1 cellular context compared by ENCODE assay signal in the genomic region with DNA sequence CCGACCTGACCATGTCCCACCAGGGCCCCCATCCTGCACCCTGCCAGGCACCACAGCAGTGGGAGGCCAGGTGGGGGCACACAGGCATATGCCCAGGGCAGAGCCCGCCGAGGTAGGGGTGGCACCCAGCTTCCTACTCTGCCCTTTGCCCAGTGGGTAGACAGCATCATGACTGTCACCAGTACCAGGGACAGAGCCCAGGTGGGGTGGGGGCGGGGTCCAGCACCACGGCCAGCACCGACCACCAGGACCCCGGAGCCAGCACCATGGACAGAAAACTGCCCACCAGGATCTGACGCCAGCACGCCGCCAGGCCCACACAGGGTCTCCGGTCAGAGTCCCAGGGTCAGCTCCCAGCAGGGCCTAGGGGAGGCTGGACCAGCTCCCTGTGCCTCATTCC.
A peak's percentile ranks its signal among the peaks of the same experiment; 100 is the strongest.
TF ChIP-seq lines count a peak whose summit lies in the region.

No MANE protein-coding gene starts in this region.

TF ChIP-seq in HepG2, 621 proteins besides CTCF, POLR2A, EP300 and RAD21 (continued from another document and continues in another):
- TF ChIP-seq, protein P1, sequence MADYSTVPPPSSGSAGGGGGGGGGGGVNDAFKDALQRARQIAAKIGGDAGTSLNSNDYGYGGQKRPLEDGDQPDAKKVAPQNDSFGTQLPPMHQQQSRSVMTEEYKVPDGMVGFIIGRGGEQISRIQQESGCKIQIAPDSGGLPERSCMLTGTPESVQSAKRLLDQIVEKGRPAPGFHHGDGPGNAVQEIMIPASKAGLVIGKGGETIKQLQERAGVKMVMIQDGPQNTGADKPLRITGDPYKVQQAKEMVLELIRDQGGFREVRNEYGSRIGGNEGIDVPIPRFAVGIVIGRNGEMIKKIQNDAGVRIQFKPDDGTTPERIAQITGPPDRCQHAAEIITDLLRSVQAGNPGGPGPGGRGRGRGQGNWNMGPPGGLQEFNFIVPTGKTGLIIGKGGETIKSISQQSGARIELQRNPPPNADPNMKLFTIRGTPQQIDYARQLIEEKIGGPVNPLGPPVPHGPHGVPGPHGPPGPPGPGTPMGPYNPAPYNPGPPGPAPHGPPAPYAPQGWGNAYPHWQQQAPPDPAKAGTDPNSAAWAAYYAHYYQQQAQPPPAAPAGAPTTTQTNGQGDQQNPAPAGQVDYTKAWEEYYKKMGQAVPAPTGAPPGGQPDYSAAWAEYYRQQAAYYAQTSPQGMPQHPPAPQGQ (CRISPR knock-in tag; IDR thresholded peaks at IDR 0.05; ENCODE audit: borderline replicate concordance) = no peak
- TF ChIP-seq RXRA (CRISPR knock-in tag; IDR thresholded peaks at IDR 0.05) = peak; percentile 35; the same call in 1 of the 2 replicates
- TF ChIP-seq, protein P2, sequence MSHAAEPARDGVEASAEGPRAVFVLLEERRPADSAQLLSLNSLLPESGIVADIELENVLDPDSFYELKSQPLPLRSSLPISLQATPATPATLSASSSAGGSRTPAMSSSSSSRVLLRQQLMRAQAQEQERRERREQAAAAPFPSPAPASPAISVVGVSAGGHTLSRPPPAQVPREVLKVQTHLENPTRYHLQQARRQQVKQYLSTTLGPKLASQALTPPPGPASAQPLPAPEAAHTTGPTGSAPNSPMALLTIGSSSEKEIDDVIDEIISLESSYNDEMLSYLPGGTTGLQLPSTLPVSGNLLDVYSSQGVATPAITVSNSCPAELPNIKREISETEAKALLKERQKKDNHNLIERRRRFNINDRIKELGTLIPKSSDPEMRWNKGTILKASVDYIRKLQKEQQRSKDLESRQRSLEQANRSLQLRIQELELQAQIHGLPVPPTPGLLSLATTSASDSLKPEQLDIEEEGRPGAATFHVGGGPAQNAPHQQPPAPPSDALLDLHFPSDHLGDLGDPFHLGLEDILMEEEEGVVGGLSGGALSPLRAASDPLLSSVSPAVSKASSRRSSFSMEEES (CRISPR knock-in tag; IDR thresholded peaks at IDR 0.05) = 0 out of 2 replicates have a peak, but pooled peaks have one; percentile 23
- TF ChIP-seq ZFYVE20 (CRISPR knock-in tag; IDR thresholded peaks at IDR 0.05; ENCODE audit: borderline replicate concordance, low read depth) = peak; percentile 55; the same call in 1 of the 2 replicates
- TF ChIP-seq SKI (IDR thresholded peaks at IDR 0.05; ENCODE audit: partially characterized antibody) = no peak
- TF ChIP-seq, protein P3, sequence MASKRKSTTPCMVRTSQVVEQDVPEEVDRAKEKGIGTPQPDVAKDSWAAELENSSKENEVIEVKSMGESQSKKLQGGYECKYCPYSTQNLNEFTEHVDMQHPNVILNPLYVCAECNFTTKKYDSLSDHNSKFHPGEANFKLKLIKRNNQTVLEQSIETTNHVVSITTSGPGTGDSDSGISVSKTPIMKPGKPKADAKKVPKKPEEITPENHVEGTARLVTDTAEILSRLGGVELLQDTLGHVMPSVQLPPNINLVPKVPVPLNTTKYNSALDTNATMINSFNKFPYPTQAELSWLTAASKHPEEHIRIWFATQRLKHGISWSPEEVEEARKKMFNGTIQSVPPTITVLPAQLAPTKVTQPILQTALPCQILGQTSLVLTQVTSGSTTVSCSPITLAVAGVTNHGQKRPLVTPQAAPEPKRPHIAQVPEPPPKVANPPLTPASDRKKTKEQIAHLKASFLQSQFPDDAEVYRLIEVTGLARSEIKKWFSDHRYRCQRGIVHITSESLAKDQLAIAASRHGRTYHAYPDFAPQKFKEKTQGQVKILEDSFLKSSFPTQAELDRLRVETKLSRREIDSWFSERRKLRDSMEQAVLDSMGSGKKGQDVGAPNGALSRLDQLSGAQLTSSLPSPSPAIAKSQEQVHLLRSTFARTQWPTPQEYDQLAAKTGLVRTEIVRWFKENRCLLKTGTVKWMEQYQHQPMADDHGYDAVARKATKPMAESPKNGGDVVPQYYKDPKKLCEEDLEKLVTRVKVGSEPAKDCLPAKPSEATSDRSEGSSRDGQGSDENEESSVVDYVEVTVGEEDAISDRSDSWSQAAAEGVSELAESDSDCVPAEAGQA (IDR thresholded peaks at IDR 0.05; ENCODE audit: low read depth) = no peak
- TF ChIP-seq, protein P3 (CRISPR knock-in tag; IDR thresholded peaks at IDR 0.05; ENCODE audit: borderline replicate concordance) = 0 out of 2 replicates have a peak, but pooled peaks have one; percentile 50
- TF ChIP-seq ZNF510 (CRISPR knock-in tag; IDR thresholded peaks at IDR 0.05; ENCODE audit: low read depth) = no peak
- TF ChIP-seq ZNF652 (CRISPR knock-in tag; IDR thresholded peaks at IDR 0.05; ENCODE audit: borderline replicate concordance, low read depth) = no peak
- no peak for TF ChIP-seq HOXA7 (CRISPR knock-in tag; IDR thresholded peaks at IDR 0.05)
- no peak for TF ChIP-seq SUZ12 (IDR thresholded peaks at IDR 0.05; ENCODE audit: low read depth, low read length)
- TF ChIP-seq CENPX (CRISPR knock-in tag; IDR thresholded peaks at IDR 0.05) = no peak
- TF ChIP-seq DR1 (CRISPR knock-in tag; IDR thresholded peaks at IDR 0.05) = peak; percentile 44; the same call in 1 of the 2 replicates
- no peak for TF ChIP-seq TMF1 (CRISPR knock-in tag; IDR thresholded peaks at IDR 0.05; ENCODE audit: low read depth)
- TF ChIP-seq GABPA (IDR thresholded peaks at IDR 0.05; ENCODE audit: low read depth, low read length) = no peak
- no peak for TF ChIP-seq GABPA (CRISPR knock-in tag; IDR thresholded peaks at IDR 0.05; ENCODE audit: low read depth)
- TF ChIP-seq CEBPG (CRISPR knock-in tag; IDR thresholded peaks at IDR 0.05) = no peak
- TF ChIP-seq BORCS8-MEF2B (CRISPR knock-in tag; IDR thresholded peaks at IDR 0.05) = peak; percentile 78
- TF ChIP-seq ZNF317 (CRISPR knock-in tag; IDR thresholded peaks at IDR 0.05) = peak; percentile 84
- TF ChIP-seq, protein P4, sequence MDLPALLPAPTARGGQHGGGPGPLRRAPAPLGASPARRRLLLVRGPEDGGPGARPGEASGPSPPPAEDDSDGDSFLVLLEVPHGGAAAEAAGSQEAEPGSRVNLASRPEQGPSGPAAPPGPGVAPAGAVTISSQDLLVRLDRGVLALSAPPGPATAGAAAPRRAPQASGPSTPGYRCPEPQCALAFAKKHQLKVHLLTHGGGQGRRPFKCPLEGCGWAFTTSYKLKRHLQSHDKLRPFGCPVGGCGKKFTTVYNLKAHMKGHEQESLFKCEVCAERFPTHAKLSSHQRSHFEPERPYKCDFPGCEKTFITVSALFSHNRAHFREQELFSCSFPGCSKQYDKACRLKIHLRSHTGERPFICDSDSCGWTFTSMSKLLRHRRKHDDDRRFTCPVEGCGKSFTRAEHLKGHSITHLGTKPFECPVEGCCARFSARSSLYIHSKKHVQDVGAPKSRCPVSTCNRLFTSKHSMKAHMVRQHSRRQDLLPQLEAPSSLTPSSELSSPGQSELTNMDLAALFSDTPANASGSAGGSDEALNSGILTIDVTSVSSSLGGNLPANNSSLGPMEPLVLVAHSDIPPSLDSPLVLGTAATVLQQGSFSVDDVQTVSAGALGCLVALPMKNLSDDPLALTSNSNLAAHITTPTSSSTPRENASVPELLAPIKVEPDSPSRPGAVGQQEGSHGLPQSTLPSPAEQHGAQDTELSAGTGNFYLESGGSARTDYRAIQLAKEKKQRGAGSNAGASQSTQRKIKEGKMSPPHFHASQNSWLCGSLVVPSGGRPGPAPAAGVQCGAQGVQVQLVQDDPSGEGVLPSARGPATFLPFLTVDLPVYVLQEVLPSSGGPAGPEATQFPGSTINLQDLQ (CRISPR knock-in tag; IDR thresholded peaks at IDR 0.05) = peak; percentile 58; the same call in 1 of the 2 replicates
- TF ChIP-seq, protein P5, sequence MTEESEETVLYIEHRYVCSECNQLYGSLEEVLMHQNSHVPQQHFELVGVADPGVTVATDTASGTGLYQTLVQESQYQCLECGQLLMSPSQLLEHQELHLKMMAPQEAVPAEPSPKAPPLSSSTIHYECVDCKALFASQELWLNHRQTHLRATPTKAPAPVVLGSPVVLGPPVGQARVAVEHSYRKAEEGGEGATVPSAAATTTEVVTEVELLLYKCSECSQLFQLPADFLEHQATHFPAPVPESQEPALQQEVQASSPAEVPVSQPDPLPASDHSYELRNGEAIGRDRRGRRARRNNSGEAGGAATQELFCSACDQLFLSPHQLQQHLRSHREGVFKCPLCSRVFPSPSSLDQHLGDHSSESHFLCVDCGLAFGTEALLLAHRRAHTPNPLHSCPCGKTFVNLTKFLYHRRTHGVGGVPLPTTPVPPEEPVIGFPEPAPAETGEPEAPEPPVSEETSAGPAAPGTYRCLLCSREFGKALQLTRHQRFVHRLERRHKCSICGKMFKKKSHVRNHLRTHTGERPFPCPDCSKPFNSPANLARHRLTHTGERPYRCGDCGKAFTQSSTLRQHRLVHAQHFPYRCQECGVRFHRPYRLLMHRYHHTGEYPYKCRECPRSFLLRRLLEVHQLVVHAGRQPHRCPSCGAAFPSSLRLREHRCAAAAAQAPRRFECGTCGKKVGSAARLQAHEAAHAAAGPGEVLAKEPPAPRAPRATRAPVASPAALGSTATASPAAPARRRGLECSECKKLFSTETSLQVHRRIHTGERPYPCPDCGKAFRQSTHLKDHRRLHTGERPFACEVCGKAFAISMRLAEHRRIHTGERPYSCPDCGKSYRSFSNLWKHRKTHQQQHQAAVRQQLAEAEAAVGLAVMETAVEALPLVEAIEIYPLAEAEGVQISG (CRISPR knock-in tag; IDR thresholded peaks at IDR 0.05) = 0 out of 2 replicates have a peak, but pooled peaks have one; percentile 29
- peak; percentile 88 for TF ChIP-seq SALL1 (CRISPR knock-in tag; IDR thresholded peaks at IDR 0.05)
- no peak for TF ChIP-seq KDM4B (CRISPR knock-in tag; IDR thresholded peaks at IDR 0.05)
- peak; percentile 90; the same call in 1 of the 2 replicates for TF ChIP-seq ZNF256 (CRISPR knock-in tag; conservative IDR thresholded peaks at IDR 0.05)
- TF ChIP-seq SIN3A (IDR thresholded peaks at IDR 0.05; ENCODE audit: borderline replicate concordance, low read depth, low read length) = peak; percentile 90
- 0 out of 2 replicates have a peak, but pooled peaks have one; percentile 58 for TF ChIP-seq ZNF44 (CRISPR knock-in tag; IDR thresholded peaks at IDR 0.05)
- peak; percentile 63; the same call in 1 of the 2 replicates for TF ChIP-seq FOXK1 (CRISPR knock-in tag; IDR thresholded peaks at IDR 0.05; ENCODE audit: borderline replicate concordance, low read depth)
- TF ChIP-seq ZNF558 (CRISPR knock-in tag; IDR thresholded peaks at IDR 0.05; ENCODE audit: borderline replicate concordance) = peak; percentile 47; the same call in 1 of the 2 replicates
- TF ChIP-seq ZNF761 (CRISPR knock-in tag; conservative IDR thresholded peaks at IDR 0.05) = no peak
- no peak for TF ChIP-seq ZNF292 (CRISPR knock-in tag; IDR thresholded peaks at IDR 0.05; ENCODE audit: borderline replicate concordance, low read depth)
- TF ChIP-seq KAT7 (CRISPR knock-in tag; IDR thresholded peaks at IDR 0.05; ENCODE audit: borderline replicate concordance) = no peak
- TF ChIP-seq, protein P6, sequence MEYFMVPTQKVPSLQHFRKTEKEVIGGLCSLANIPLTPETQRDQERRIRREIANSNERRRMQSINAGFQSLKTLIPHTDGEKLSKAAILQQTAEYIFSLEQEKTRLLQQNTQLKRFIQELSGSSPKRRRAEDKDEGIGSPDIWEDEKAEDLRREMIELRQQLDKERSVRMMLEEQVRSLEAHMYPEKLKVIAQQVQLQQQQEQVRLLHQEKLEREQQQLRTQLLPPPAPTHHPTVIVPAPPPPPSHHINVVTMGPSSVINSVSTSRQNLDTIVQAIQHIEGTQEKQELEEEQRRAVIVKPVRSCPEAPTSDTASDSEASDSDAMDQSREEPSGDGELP (IDR thresholded peaks at IDR 0.05; ENCODE audit: borderline replicate concordance, low read depth) = no peak
- TF ChIP-seq, protein P7, sequence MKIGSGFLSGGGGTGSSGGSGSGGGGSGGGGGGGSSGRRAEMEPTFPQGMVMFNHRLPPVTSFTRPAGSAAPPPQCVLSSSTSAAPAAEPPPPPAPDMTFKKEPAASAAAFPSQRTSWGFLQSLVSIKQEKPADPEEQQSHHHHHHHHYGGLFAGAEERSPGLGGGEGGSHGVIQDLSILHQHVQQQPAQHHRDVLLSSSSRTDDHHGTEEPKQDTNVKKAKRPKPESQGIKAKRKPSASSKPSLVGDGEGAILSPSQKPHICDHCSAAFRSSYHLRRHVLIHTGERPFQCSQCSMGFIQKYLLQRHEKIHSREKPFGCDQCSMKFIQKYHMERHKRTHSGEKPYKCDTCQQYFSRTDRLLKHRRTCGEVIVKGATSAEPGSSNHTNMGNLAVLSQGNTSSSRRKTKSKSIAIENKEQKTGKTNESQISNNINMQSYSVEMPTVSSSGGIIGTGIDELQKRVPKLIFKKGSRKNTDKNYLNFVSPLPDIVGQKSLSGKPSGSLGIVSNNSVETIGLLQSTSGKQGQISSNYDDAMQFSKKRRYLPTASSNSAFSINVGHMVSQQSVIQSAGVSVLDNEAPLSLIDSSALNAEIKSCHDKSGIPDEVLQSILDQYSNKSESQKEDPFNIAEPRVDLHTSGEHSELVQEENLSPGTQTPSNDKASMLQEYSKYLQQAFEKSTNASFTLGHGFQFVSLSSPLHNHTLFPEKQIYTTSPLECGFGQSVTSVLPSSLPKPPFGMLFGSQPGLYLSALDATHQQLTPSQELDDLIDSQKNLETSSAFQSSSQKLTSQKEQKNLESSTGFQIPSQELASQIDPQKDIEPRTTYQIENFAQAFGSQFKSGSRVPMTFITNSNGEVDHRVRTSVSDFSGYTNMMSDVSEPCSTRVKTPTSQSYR (CRISPR knock-in tag; IDR thresholded peaks at IDR 0.05; ENCODE audit: borderline replicate concordance) = peak; percentile 32; the same call in 1 of the 2 replicates
- TF ChIP-seq TOPORS (CRISPR knock-in tag; IDR thresholded peaks at IDR 0.05) = peak; percentile 55; the same call in 1 of the 2 replicates
- 0 out of 2 replicates have a peak, but pooled peaks have one; percentile 72 for TF ChIP-seq ZNF790 (CRISPR knock-in tag; IDR thresholded peaks at IDR 0.05; ENCODE audit: borderline replicate concordance)
- peak; percentile 81; the same call in 1 of the 2 replicates for TF ChIP-seq ZSCAN21 (CRISPR knock-in tag; IDR thresholded peaks at IDR 0.05; ENCODE audit: borderline replicate concordance)
- TF ChIP-seq ZSCAN12 (CRISPR knock-in tag; IDR thresholded peaks at IDR 0.05) = no peak
- peak; percentile 73 for TF ChIP-seq ZSCAN31 (CRISPR knock-in tag; IDR thresholded peaks at IDR 0.05; ENCODE audit: low read depth)
- no peak for TF ChIP-seq POLR2AphosphoS2 (IDR thresholded peaks at IDR 0.05; ENCODE audit: low read depth, low read length)
- TF ChIP-seq CAMTA2 (CRISPR knock-in tag; IDR thresholded peaks at IDR 0.05; ENCODE audit: borderline replicate concordance) = peak; percentile 80; the same call in 1 of the 2 replicates
- TF ChIP-seq TAF15 (IDR thresholded peaks at IDR 0.05; ENCODE audit: low read depth, low read length, poor library complexity, severe bottlenecking) = no peak
